In the genomic region with DNA sequence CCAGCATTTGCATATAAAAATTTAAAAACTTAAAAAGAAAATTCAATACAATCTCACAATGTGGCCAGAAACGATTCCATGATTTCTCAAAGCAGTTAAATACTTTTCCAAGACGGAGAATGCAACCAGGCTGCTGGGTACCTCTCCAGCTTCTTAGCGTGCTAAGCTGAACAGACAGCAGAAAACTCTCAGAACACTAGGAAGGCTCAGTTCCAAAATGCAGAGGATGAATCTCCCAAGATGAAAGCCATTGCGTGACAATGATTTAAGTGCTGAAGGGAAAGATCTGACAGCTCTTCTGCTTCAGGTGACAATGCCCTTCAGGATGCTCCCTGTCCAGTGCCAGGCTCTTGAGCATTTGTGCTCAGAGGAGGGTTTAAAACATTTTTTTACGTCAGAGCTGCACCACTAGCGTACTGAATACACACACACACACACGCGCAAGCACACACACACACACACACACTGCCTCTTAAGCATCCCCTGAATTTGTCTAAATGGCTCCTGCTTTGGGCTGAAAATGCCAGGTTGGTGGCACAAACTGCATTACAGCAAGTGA, we compare ENCODE assay signal across 13 cellular contexts. TPM values are rescaled to one million over a fixed set of nuclear protein-coding genes. Genes with fewer than 3 reads are reported as not detected.
DNase-seq lines count a peak whose midpoint lies in the region; ATAC-seq and TF ChIP-seq lines count a peak whose summit lies in the region.
"Had no signal": no experiment of that assay in that cellular context is flagged by ENCODE, and none has a peak within 500 bp of the region (broad histone marks: within the 10 kb centered on the region; RNA-seq: fewer than 3 reads in every experiment).

No MANE protein-coding gene starts in this region.

- H3K27me3 Mint-ChIP-seq in activated CD4-positive, alpha-beta T cell treated with anti-CD3 and anti-CD28 coated beads, Interleukin-2, amount 10 ng/mL, durations not matched to agents 7 days and 5 days = no peaks in the 10 kb centered on the region
- no peaks in the 10 kb centered on the region for H3K27me3 Mint-ChIP-seq in activated B cell treated with CpG ODN at 0.5 μM for 24 hours
- peaks cover 24% of the 10 kb centered on the region for H3K27me3 Mint-ChIP-seq in osteocyte (ENCODE audit: unreplicated experiment)

- DNase-seq in activated CD4-positive, alpha-beta T cell treated with anti-CD3 and anti-CD28 coated beads, Interleukin-2, amount 10 ng/mL, durations not matched to agents 7 days and 5 days = no peak
- no peak for DNase-seq in activated CD4-positive, alpha-beta T cell treated with anti-CD3 and anti-CD28 coated beads for 48 hours
- DNase-seq in activated B cell treated with CpG ODN at 0.5 μM for 24 hours = no peak
- peak in 1 of 2 donors; percentile 54 for DNase-seq in foreskin fibroblast
- DNase-seq in stimulated activated effector memory CD8-positive, alpha-beta T cell treated with anti-CD3 and anti-CD28 coated beads, Interleukin-12 subunit alpha, Interleukin-12 subunit beta, amount 100 ng/mL, for 72 hours (ENCODE audit: low spot score in 2 of 2) = no peak
- no peak for DNase-seq in Karpas-422
- no peak for DNase-seq in osteocyte (ENCODE audit: extremely low spot score, unreplicated experiment)
- DNase-seq: KG1, T-helper 9 cell had no signal

- H3K4me3 Mint-ChIP-seq in activated CD4-positive, alpha-beta T cell treated with anti-CD3 and anti-CD28 coated beads, Interleukin-2, amount 10 ng/mL, durations not matched to agents 7 days and 5 days = no peak overlapping the region
- H3K4me3 Mint-ChIP-seq in activated B cell treated with CpG ODN at 0.5 μM for 24 hours (no peak overlapping the region), osteocyte (ENCODE audit: unreplicated experiment) (no peak overlapping the region)
- H3K4me3 Mint-ChIP-seq in stimulated activated effector memory CD8-positive, alpha-beta T cell treated with anti-CD3 and anti-CD28 coated beads, Interleukin-12 subunit alpha, Interleukin-12 subunit beta, amount 100 ng/mL, for 72 hours = peak overlapping the region; percentile 33

- ATAC-seq in activated B cell treated with CpG ODN at 0.5 μM for 24 hours (ENCODE audit: low read depth) (no peak), HG03520 (IDR thresholded peaks at IDR 0.05; ENCODE audit: unreplicated experiment) (no peak)
- ATAC-seq in stimulated activated effector memory CD8-positive, alpha-beta T cell treated with anti-CD3 and anti-CD28 coated beads, Interleukin-12 subunit alpha, Interleukin-12 subunit beta, amount 100 ng/mL, for 72 hours = no peak
- ATAC-seq: sciatic nerve had no signal

- H3K36me3 ChIP-seq in Karpas-422 (ENCODE audit: insufficient read depth, low read length) = no peaks in the 10 kb centered on the region
- H3K36me3 ChIP-seq: ascending aorta had no signal

- H3K27ac Mint-ChIP-seq in activated CD4-positive, alpha-beta T cell treated with anti-CD3 and anti-CD28 coated beads, Interleukin-2, amount 10 ng/mL, durations not matched to agents 7 days and 5 days = peak overlapping the region; percentile 42
- H3K27ac Mint-ChIP-seq in activated B cell treated with CpG ODN at 0.5 μM for 24 hours = peak overlapping the region; percentile 53
- H3K27ac Mint-ChIP-seq in stimulated activated effector memory CD8-positive, alpha-beta T cell treated with anti-CD3 and anti-CD28 coated beads, Interleukin-12 subunit alpha, Interleukin-12 subunit beta, amount 100 ng/mL, for 72 hours = peak overlapping the region; percentile 70
- no peak overlapping the region for H3K27ac Mint-ChIP-seq in osteocyte (ENCODE audit: unreplicated experiment)

- H3K9ac ChIP-seq in Karpas-422 (ENCODE audit: low read length) = no peak overlapping the region

- no peak overlapping the region for H3K4me2 ChIP-seq in Karpas-422 (ENCODE audit: low read depth, low read length, poor library complexity, severe bottlenecking)

- H3K4me1 ChIP-seq in Karpas-422 (ENCODE audit: low read length) = peaks cover 12% of the 10 kb centered on the region
- H3K4me1 ChIP-seq: ascending aorta had no signal

- H3K27ac ChIP-seq in Karpas-422 (ENCODE audit: low read length) = no peak overlapping the region
- H3K27ac ChIP-seq: ascending aorta, vagina had no signal

- POLR2A ChIA-PET in activated CD4-positive, alpha-beta T cell treated with anti-CD3 and anti-CD28 coated beads, Interleukin-2, amount 10 ng/mL, durations not matched to agents 7 days and 5 days (lab: Charles Lee) = no interaction called here
- POLR2A ChIA-PET in activated B cell treated with CpG ODN at 0.5 μM for 24 hours (lab: Charles Lee) = interaction anchor here (1.2 to 2.4 kb wide), 2 partner anchors 21 to 24 kb away, joined by 5 to 16 read pairs; no protein-coding TSS in a partner anchor

- intact Hi-C loops in activated B cell treated with CpG ODN at 0.5 μM for 24 hours (cut with micrococcal nuclease) = loop anchor here (2.0 kb wide), 1 partner anchor 15 kb away; no protein-coding TSS in a partner anchor

- no peaks in the 10 kb centered on the region for H3K9me3 Mint-ChIP-seq in activated CD4-positive, alpha-beta T cell treated with anti-CD3 and anti-CD28 coated beads, Interleukin-2, amount 10 ng/mL, durations not matched to agents 7 days and 5 days
- H3K9me3 Mint-ChIP-seq in activated B cell treated with CpG ODN at 0.5 μM for 24 hours (no peaks in the 10 kb centered on the region), osteocyte (ENCODE audit: unreplicated experiment) (no peaks in the 10 kb centered on the region)
- H3K9me3 Mint-ChIP-seq in stimulated activated effector memory CD8-positive, alpha-beta T cell treated with anti-CD3 and anti-CD28 coated beads, Interleukin-12 subunit alpha, Interleukin-12 subunit beta, amount 100 ng/mL, for 72 hours = no peaks in the 10 kb centered on the region

- peaks cover 76% of the 10 kb centered on the region for H3K36me3 Mint-ChIP-seq in activated CD4-positive, alpha-beta T cell treated with anti-CD3 and anti-CD28 coated beads, Interleukin-2, amount 10 ng/mL, durations not matched to agents 7 days and 5 days (ENCODE audit: low read depth)
- H3K36me3 Mint-ChIP-seq in activated B cell treated with CpG ODN at 0.5 μM for 24 hours (ENCODE audit: low read depth) (peaks cover 35% of the 10 kb centered on the region), osteocyte (ENCODE audit: unreplicated experiment) (no peaks in the 10 kb centered on the region)
- H3K36me3 Mint-ChIP-seq in stimulated activated effector memory CD8-positive, alpha-beta T cell treated with anti-CD3 and anti-CD28 coated beads, Interleukin-12 subunit alpha, Interleukin-12 subunit beta, amount 100 ng/mL, for 72 hours = peaks cover 36% of the 10 kb centered on the region

- TF ChIP-seq CTCF in activated B cell treated with CpG ODN at 0.5 μM for 24 hours (IDR thresholded peaks at IDR 0.05) = no peak
- no peak for TF ChIP-seq CTCF in foreskin fibroblast (IDR thresholded peaks at IDR 0.05; ENCODE audit: low read depth, low read length)
- no peak for TF ChIP-seq CTCF in osteocyte (IDR thresholded peaks at IDR 0.05)

- H3K4me3 ChIP-seq in foreskin fibroblast (ENCODE audit: low read depth in 1 of 2, low read length in 2 of 2) = peak overlapping the region; percentile 2 to 26
- H3K4me3 ChIP-seq in Karpas-422 (ENCODE audit: low read length) = no peak overlapping the region
- H3K4me3 ChIP-seq: ascending aorta had no signal

- no peaks in the 10 kb centered on the region for H3K27me3 ChIP-seq in Karpas-422 (ENCODE audit: low read length)
- H3K27me3 ChIP-seq: ascending aorta, vagina had no signal

- peaks cover 8% of the 10 kb centered on the region for H4K20me1 ChIP-seq in Karpas-422 (ENCODE audit: insufficient read depth, low read depth, low read length)

- no peaks in the 10 kb centered on the region for H3K79me2 ChIP-seq in Karpas-422 (ENCODE audit: low read length)

- peaks cover 76% of the 10 kb centered on the region for H3K4me1 Mint-ChIP-seq in activated CD4-positive, alpha-beta T cell treated with anti-CD3 and anti-CD28 coated beads, Interleukin-2, amount 10 ng/mL, durations not matched to agents 7 days and 5 days
- H3K4me1 Mint-ChIP-seq in activated B cell treated with CpG ODN at 0.5 μM for 24 hours (peaks cover 48% of the 10 kb centered on the region), osteocyte (ENCODE audit: unreplicated experiment) (peaks cover 9% of the 10 kb centered on the region)
- H3K4me1 Mint-ChIP-seq in stimulated activated effector memory CD8-positive, alpha-beta T cell treated with anti-CD3 and anti-CD28 coated beads, Interleukin-12 subunit alpha, Interleukin-12 subunit beta, amount 100 ng/mL, for 72 hours = peaks cover 72% of the 10 kb centered on the region

- no peak overlapping the region for H2AFZ ChIP-seq in Karpas-422 (ENCODE audit: low read length)

- H3K9me3 ChIP-seq in Karpas-422 (ENCODE audit: low read length) = no peaks in the 10 kb centered on the region
- H3K9me3 ChIP-seq: ascending aorta, vagina had no signal

- H3K9me2 ChIP-seq in Karpas-422 (replicated peaks; ENCODE audit: insufficient read depth, low read length) = no peaks in the 10 kb centered on the region

- CTCF ChIA-PET in activated CD4-positive, alpha-beta T cell treated with anti-CD3 and anti-CD28 coated beads, Interleukin-2, amount 10 ng/mL, durations not matched to agents 7 days and 5 days (lab: Charles Lee) = interaction anchor here (1.0 kb wide), 2 partner anchors 51 to 217 kb away, joined by 3 read pairs; no protein-coding TSS in a partner anchor
- CTCF ChIA-PET in activated B cell treated with CpG ODN at 0.5 μM for 24 hours (lab: Charles Lee) = interaction anchor here (0.6 to 3.5 kb wide), 2 partner anchors 24 to 212 kb away, joined by 3 to 10 read pairs; no protein-coding TSS in a partner anchor

RNA-seq across cellular contexts. Expression of gene ARHGEF3, which starts 26.3 kb away (rescaled TPM):
- total RNA-seq in activated CD4-positive, alpha-beta T cell treated with anti-CD3 and anti-CD28 coated beads, Interleukin-2, amount 10 ng/mL, durations not matched to agents 7 days and 5 days = 100 to 1,000 TPM; 102 to 109 TPM
- 22.1 and 27.0 TPM in 2 replicates for total RNA-seq in activated B cell treated with CpG ODN at 0.5 μM for 24 hours
- 4.7 and 7.7 TPM in 2 replicates for total RNA-seq in Karpas-422 (2014; rRNA removed; shearing (Covaris generic); ENCODE audit: low replicate concordance)
- 2.5 and 2.7 TPM in 2 replicates for total RNA-seq in osteocyte
